1 cellular context compared by ENCODE assay signal in the genomic region with DNA sequence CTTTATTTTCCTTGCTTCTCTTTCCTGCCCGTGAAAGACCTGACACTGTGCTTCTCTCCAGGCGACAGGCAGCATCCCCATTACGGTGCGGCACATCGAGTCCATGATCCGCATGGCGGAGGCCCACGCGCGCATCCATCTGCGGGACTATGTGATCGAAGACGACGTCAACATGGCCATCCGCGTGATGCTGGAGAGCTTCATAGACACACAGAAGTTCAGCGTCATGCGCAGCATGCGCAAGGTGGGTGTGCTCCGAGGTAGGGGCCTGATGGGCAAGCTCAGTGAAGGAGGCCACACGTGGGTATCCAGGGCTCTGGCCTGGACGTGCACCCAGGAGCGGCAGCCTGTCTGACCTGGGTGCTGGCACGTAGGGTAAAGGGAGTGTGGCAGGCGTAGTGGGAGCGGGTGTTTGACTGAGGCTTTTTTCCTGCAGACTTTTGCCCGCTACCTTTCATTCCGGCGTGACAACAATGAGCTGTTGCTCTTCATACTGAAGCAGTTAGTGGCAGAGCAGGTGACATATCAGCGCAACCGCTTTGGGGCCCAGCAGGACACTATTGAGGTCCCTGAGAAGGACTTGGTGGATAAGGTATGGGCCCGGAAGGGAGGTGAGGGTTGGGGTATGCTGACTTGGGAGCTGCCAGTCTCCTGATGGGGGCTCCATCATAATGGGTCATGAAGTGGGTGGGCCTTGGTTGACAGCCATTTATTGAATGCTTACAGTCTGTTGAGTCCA.
TF ChIP-seq lines count a peak whose summit lies in the region.

No MANE protein-coding gene starts in this region.

TF ChIP-seq in GM12878, 131 proteins besides CTCF, POLR2A, EP300 and RAD21:
- TF ChIP-seq RBBP5 (conservative IDR thresholded peaks at IDR 0.05) (no peak), SREBF1 (IDR thresholded peaks at IDR 0.05; ENCODE audit: low read length) (no peak), E2F8 (IDR thresholded peaks at IDR 0.05; ENCODE audit: low read depth, partially characterized antibody) (no peak), BCL3 (IDR thresholded peaks at IDR 0.05; ENCODE audit: borderline replicate concordance, insufficient read depth, low read depth, low read length, poor library complexity, severe bottlenecking) (no peak), GABPA (IDR thresholded peaks at IDR 0.05; ENCODE audit: low read depth) (no peak), CEBPZ (IDR thresholded peaks at IDR 0.05; ENCODE audit: low read depth, low read length) (no peak), CHD4 (IDR thresholded peaks at IDR 0.05) (no peak), USF2 (IDR thresholded peaks at IDR 0.05; ENCODE audit: borderline replicate concordance, low read depth, low read length) (no peak), RUNX3 (IDR thresholded peaks at IDR 0.05; ENCODE audit: low read length) (no peak), BCLAF1 (IDR thresholded peaks at IDR 0.05) (no peak), RB1 (IDR thresholded peaks at IDR 0.05; ENCODE audit: borderline replicate concordance) (no peak), ZNF207 (IDR thresholded peaks at IDR 0.05; ENCODE audit: borderline replicate concordance) (no peak), TAF1 (IDR thresholded peaks at IDR 0.05; ENCODE audit: borderline replicate concordance, low read depth, low read length) (no peak), ATF3 (IDR thresholded peaks at IDR 0.05; ENCODE audit: borderline replicate concordance, extremely low read depth, low read depth, low read length) (no peak), MXI1 (IDR thresholded peaks at IDR 0.05; ENCODE audit: low read depth, low read length) (no peak), SIN3A (IDR thresholded peaks at IDR 0.05; ENCODE audit: low read depth, low read length) (no peak), ESRRA (IDR thresholded peaks at IDR 0.05; ENCODE audit: low read length) (no peak), POU2F2 (IDR thresholded peaks at IDR 0.05; ENCODE audit: borderline replicate concordance, low read depth, low read length) (no peak)
